In the genomic region with DNA sequence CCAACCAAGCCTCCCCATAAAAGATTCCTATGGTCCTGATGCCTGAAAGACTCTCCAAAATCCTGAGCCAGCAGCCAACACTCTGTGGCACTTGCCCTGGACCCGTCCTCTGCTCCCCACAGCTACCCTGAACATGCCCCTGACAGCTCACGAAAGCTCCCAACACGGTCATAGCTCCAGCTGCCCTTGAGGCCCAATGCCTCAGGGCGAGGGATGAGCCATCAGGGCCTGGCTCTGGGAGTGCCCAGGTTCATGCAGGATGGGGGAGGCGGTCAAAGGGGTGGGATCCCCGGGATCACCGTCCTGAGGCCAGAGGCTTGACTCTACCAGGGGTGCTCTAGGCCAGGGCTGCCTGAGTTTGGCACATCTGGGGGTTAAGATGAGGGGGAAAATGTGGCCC, we compare ENCODE assay signal across 22 cellular contexts.
DNase-seq lines count a peak whose midpoint lies in the region; ATAC-seq and TF ChIP-seq lines count a peak whose summit lies in the region.
"Had no signal": no experiment of that assay in that cellular context is flagged by ENCODE, and none has a peak within 500 bp of the region (broad histone marks: within the 10 kb centered on the region; RNA-seq: fewer than 3 reads in every experiment).

No MANE protein-coding gene starts in this region.

- DNase-seq in natural killer cell = no peak
- DNase-seq in natural killer cell treated with Interleukin-12 subunit alpha and Interleukin-12 subunit beta and Interleukin-15 and Interleukin-18, amount 100 ng/mL, for 72 hours (ENCODE audit: low spot score) = no peak
- DNase-seq in IMR-90 = no peak
- DNase-seq in glutamatergic neuron = no peak
- no peak for DNase-seq in stimulated activated naive B cell treated with anti-CD40 and anti-IgM and Interleukin-4, amounts not matched to agents 10 μg/mL and 1 μg/mL and 100 μg/mL, for 72 hours
- DNase-seq in COR-L47 (lab: John Stamatoyannopoulos, UW) = no peak
- DNase-seq in NCI-H345 (lab: John Stamatoyannopoulos, UW) = no peak
- DNase-seq: CD8-positive, alpha-beta memory T cell; Karpas-422; NCI-H1694; NCI-H2081; NCI-H2171; NCI-H524 treated with DMSO at 0.1 percent for 48 hours; NCI-H82; PC-9; RPMI8226; SHP77 treated with DMSO at 0.1 percent for 48 hours had no signal

- H4K5ac ChIP-seq in IMR-90 (ENCODE audit: low read depth, low read length) = no peak overlapping the region

- H3K9me3 ChIP-seq in IMR-90 (ENCODE audit: control insufficient read depth, insufficient read depth, low read length) = no peaks in the 10 kb centered on the region
- H3K9me3 ChIP-seq: A549 had no signal

- H3K4me2 ChIP-seq in IMR-90 (ENCODE audit: low read depth, low read length) = no peak overlapping the region
- H3K4me2 ChIP-seq: A549, PC-9 had no signal

- H3K18ac ChIP-seq in IMR-90 (ENCODE audit: low read depth, low read length) = no peak overlapping the region

- H3K4me1 Mint-ChIP-seq in natural killer cell (peaks cover 38 to 39% of the 10 kb centered on the region in 2 donors), glutamatergic neuron (ENCODE audit: low read depth, unreplicated experiment) (peaks cover 17% of the 10 kb centered on the region)
- peaks cover 28 to 29% of the 10 kb centered on the region in 2 donors for H3K4me1 Mint-ChIP-seq in natural killer cell treated with Interleukin-12 subunit alpha and Interleukin-12 subunit beta and Interleukin-15 and Interleukin-18, amount 100 ng/mL, for 72 hours (ENCODE audit: low read depth in 2 of 2)
- peaks cover 4 to 17% of the 10 kb centered on the region in 2 donors for H3K4me1 Mint-ChIP-seq in stimulated activated naive B cell treated with anti-CD40 and anti-IgM and Interleukin-4, amounts not matched to agents 10 μg/mL and 1 μg/mL and 100 μg/mL, for 72 hours

- no peak overlapping the region for H3K4ac ChIP-seq in IMR-90 (ENCODE audit: low read depth, low read length)

- H2AFZ ChIP-seq in IMR-90 (replicated peaks; ENCODE audit: low read length, poor library complexity) = peak overlapping the region; percentile 32
- H2AFZ ChIP-seq: PC-9 had no signal

- intact Hi-C loops in natural killer cell (cut with micrococcal nuclease) = no loop called here
- intact Hi-C loops in IMR-90 (cut with micrococcal nuclease) = no loop called here

- H2BK120ac ChIP-seq in IMR-90 (ENCODE audit: low read depth, low read length) = no peak overlapping the region

- in situ Hi-C loops in IMR-90 (cut with MboI; ENCODE audit: low sequenced_read_pairs) = no loop called here

- WGBS in IMR-90 (ENCODE audit: extremely low coverage in 2 of 2, insufficient read length in 1 of 2), 2 experiments = 87% methylated on average over 3 of the region's 7 CpGs; no CpG with 5 or more reads in 1 of the 2 experiments

- no peaks in the 10 kb centered on the region for H3K27me3 ChIP-seq in IMR-90 (ENCODE audit: control insufficient read depth, insufficient read depth, low read length)

- no peak overlapping the region for H4K91ac ChIP-seq in IMR-90 (ENCODE audit: insufficient read depth, low read depth, low read length)

- H3K27me3 Mint-ChIP-seq in natural killer cell (ENCODE audit: low read depth in 2 of 2) = no peaks in the 10 kb centered on the region
- H3K27me3 Mint-ChIP-seq in natural killer cell treated with Interleukin-12 subunit alpha and Interleukin-12 subunit beta and Interleukin-15 and Interleukin-18, amount 100 ng/mL, for 72 hours = no peaks in the 10 kb centered on the region
- H3K27me3 Mint-ChIP-seq in glutamatergic neuron (ENCODE audit: unreplicated experiment) = peaks cover 30% of the 10 kb centered on the region
- no peaks in the 10 kb centered on the region for H3K27me3 Mint-ChIP-seq in stimulated activated naive B cell treated with anti-CD40 and anti-IgM and Interleukin-4, amounts not matched to agents 10 μg/mL and 1 μg/mL and 100 μg/mL, for 72 hours
- H3K27me3 Mint-ChIP-seq: B cell; CD8-positive, alpha-beta memory T cell had no signal

- TF ChIP-seq RAD21 in IMR-90 (IDR thresholded peaks at IDR 0.05; ENCODE audit: low read length) = no peak

- no peak overlapping the region for H2AK5ac ChIP-seq in IMR-90 (ENCODE audit: low read depth, low read length)

- no peak overlapping the region for H3K23ac ChIP-seq in IMR-90 (ENCODE audit: low read depth, low read length)

- ATAC-seq in natural killer cell (no peak), IMR-90 (ENCODE audit: low read depth) (no peak), HG03108 (IDR thresholded peaks at IDR 0.05; ENCODE audit: unreplicated experiment) (no peak)
- ATAC-seq in natural killer cell treated with Interleukin-12 subunit alpha and Interleukin-12 subunit beta and Interleukin-15 and Interleukin-18, amount 100 ng/mL, for 72 hours = no peak
- ATAC-seq in stimulated activated naive B cell treated with anti-CD40 and anti-IgM and Interleukin-4, amounts not matched to agents 10 μg/mL and 1 μg/mL and 100 μg/mL, for 72 hours (replicated peaks) = no peak
- ATAC-seq: A549, HCT116 had no signal

- no peak overlapping the region for H2BK15ac ChIP-seq in IMR-90 (ENCODE audit: low read depth, low read length)

- no peaks in the 10 kb centered on the region for H3K9me1 ChIP-seq in IMR-90 (ENCODE audit: insufficient read depth, low read length)

- H2BK5ac ChIP-seq in IMR-90 (ENCODE audit: low read depth, low read length, poor library complexity, severe bottlenecking) = no peak overlapping the region

- H3K27ac Mint-ChIP-seq in natural killer cell (peak overlapping the region; percentile 26 to 81), glutamatergic neuron (ENCODE audit: unreplicated experiment) (peak overlapping the region; percentile 38)
- no peak overlapping the region for H3K27ac Mint-ChIP-seq in natural killer cell treated with Interleukin-12 subunit alpha and Interleukin-12 subunit beta and Interleukin-15 and Interleukin-18, amount 100 ng/mL, for 72 hours
- H3K27ac Mint-ChIP-seq in stimulated activated naive B cell treated with anti-CD40 and anti-IgM and Interleukin-4, amounts not matched to agents 10 μg/mL and 1 μg/mL and 100 μg/mL, for 72 hours = peak overlapping the region; percentile 65
- H3K27ac Mint-ChIP-seq: B cell had no signal

- peaks cover 45% of the 10 kb centered on the region for H3K36me3 ChIP-seq in IMR-90 (ENCODE audit: control insufficient read depth, insufficient read depth, low read length)

- H3K79me1 ChIP-seq in IMR-90 (ENCODE audit: low read depth in 1 of 2, low read length in 2 of 2) = 0 out of 4 replicates have a peak, but pooled peaks cover 0 to 3% of the 10 kb centered on the region in 2 experiments

- no peak overlapping the region for H3K9ac ChIP-seq in IMR-90 (ENCODE audit: low read depth, low read length)

- CTCF ChIA-PET in IMR-90 (lab: Yijun Ruan, JAX) = no interaction called here

- no peaks in the 10 kb centered on the region; the same call in 1 of the 2 replicates for H4K20me1 ChIP-seq in IMR-90 (ENCODE audit: insufficient read depth, low read length)

- TF ChIP-seq CTCF in natural killer cell (IDR thresholded peaks at IDR 0.05) (no peak), IMR-90 (conservative IDR thresholded peaks at IDR 0.05; ENCODE audit: low read depth, low read length) (no peak), glutamatergic neuron (IDR thresholded peaks at IDR 0.05; ENCODE audit: partially characterized antibody, unreplicated experiment) (no peak)

- POLR2A ChIA-PET in IMR-90 (lab: Charles Lee; ENCODE audit: unreplicated experiment) = no interaction called here

- TF ChIP-seq POLR2A in IMR-90 (IDR thresholded peaks at IDR 0.05; ENCODE audit: low read depth, low read length) = no peak

- no peak overlapping the region for H2BK20ac ChIP-seq in IMR-90 (ENCODE audit: low read depth, low read length)

- no peaks in the 10 kb centered on the region for H3K4me1 ChIP-seq in IMR-90 (ENCODE audit: control insufficient read depth, insufficient read depth, low read length)
- H3K4me1 ChIP-seq: A549 had no signal

- no TSS peak for BruUV-seq in IMR-90 (replicated peaks; lab: Mats Ljungman, UMichigan)

- dilution Hi-C loops in IMR-90 (cut with HindIII; ENCODE audit: low sequenced_read_pairs, unreplicated experiment) = no loop called here

- H3K4me3 Mint-ChIP-seq in natural killer cell (no peak overlapping the region), glutamatergic neuron (ENCODE audit: unreplicated experiment) (no peak overlapping the region)
- H3K4me3 Mint-ChIP-seq in natural killer cell treated with Interleukin-12 subunit alpha and Interleukin-12 subunit beta and Interleukin-15 and Interleukin-18, amount 100 ng/mL, for 72 hours = no peak overlapping the region
- no peak overlapping the region for H3K4me3 Mint-ChIP-seq in stimulated activated naive B cell treated with anti-CD40 and anti-IgM and Interleukin-4, amounts not matched to agents 10 μg/mL and 1 μg/mL and 100 μg/mL, for 72 hours
- H3K4me3 Mint-ChIP-seq: B cell had no signal

- no peak overlapping the region for H3K4me3 ChIP-seq in IMR-90 (ENCODE audit: insufficient read depth, low read depth, low read length)
- H3K4me3 ChIP-seq: A549, PC-9, SK-N-MC had no signal

- no peak overlapping the region for H4K8ac ChIP-seq in IMR-90 (ENCODE audit: low read depth in 2 of 2, low read length in 2 of 2)

- no peak overlapping the region for H3K27ac ChIP-seq in IMR-90 (ENCODE audit: insufficient read depth, low read length)
- H3K27ac ChIP-seq: A549, PC-9, SK-N-MC had no signal

- no peak overlapping the region for H3K14ac ChIP-seq in IMR-90 (replicated peaks; ENCODE audit: low read depth, low read length)

- H3K36me3 Mint-ChIP-seq in natural killer cell (no peaks in the 10 kb centered on the region), glutamatergic neuron (ENCODE audit: unreplicated experiment) (peaks cover 12% of the 10 kb centered on the region)
- no peaks in the 10 kb centered on the region for H3K36me3 Mint-ChIP-seq in natural killer cell treated with Interleukin-12 subunit alpha and Interleukin-12 subunit beta and Interleukin-15 and Interleukin-18, amount 100 ng/mL, for 72 hours
- H3K36me3 Mint-ChIP-seq in stimulated activated naive B cell treated with anti-CD40 and anti-IgM and Interleukin-4, amounts not matched to agents 10 μg/mL and 1 μg/mL and 100 μg/mL, for 72 hours = peaks cover 34 to 52% of the 10 kb centered on the region in 2 donors

- H3K56ac ChIP-seq in IMR-90 (ENCODE audit: extremely low read depth, insufficient read depth, low read length) = no peak overlapping the region

- H3K9me3 Mint-ChIP-seq in natural killer cell (no peaks in the 10 kb centered on the region), glutamatergic neuron (ENCODE audit: unreplicated experiment) (peaks cover 30% of the 10 kb centered on the region)
- no peaks in the 10 kb centered on the region for H3K9me3 Mint-ChIP-seq in natural killer cell treated with Interleukin-12 subunit alpha and Interleukin-12 subunit beta and Interleukin-15 and Interleukin-18, amount 100 ng/mL, for 72 hours
- H3K9me3 Mint-ChIP-seq in stimulated activated naive B cell treated with anti-CD40 and anti-IgM and Interleukin-4, amounts not matched to agents 10 μg/mL and 1 μg/mL and 100 μg/mL, for 72 hours = no peaks in the 10 kb centered on the region
- H3K9me3 Mint-ChIP-seq: CD8-positive, alpha-beta memory T cell had no signal

- H2AK9ac ChIP-seq in IMR-90 (replicated peaks; ENCODE audit: low read depth, low read length, poor library complexity) = peak overlapping the region; percentile 65

TF ChIP-seq in IMR-90, 13 proteins besides CTCF, POLR2A, EP300 and RAD21 (continues in another document):
- no peak for TF ChIP-seq CHD1 (IDR thresholded peaks at IDR 0.05; ENCODE audit: low read depth, low read length)
- no peak for TF ChIP-seq RCOR1 (IDR thresholded peaks at IDR 0.05; ENCODE audit: insufficient replicate concordance, low read length)
- no peak for TF ChIP-seq MAFK (IDR thresholded peaks at IDR 0.05; ENCODE audit: low read depth, low read length)

Comparison
In these comparisons a context has a peak if more than half of its experiments do, and no peak if none do; other contexts are left out.
1. H3K27ac Mint-ChIP-seq: peak in natural killer cell (2 of 2), glutamatergic neuron (single experiment) and stimulated activated naive B cell treated with anti-CD40 and anti-IgM and Interleukin-4, amounts not matched to agents 10 μg/mL and 1 μg/mL and 100 μg/mL, for 72 hours (single experiment); none in natural killer cell treated with Interleukin-12 subunit alpha and Interleukin-12 subunit beta and Interleukin-15 and Interleukin-18, amount 100 ng/mL, for 72 hours (0 of 2).